ENCODE assay signal across 1 cellular context in genomic region chr3:139677341-139678155, GRCh38.
TF ChIP-seq lines count a peak whose summit lies in the region.

TSS of gene NMNAT3 (minus strand) at chr3:139677972. CDS start at chr3:139627724, 50,248 bp downstream.

TF ChIP-seq in K562, 482 proteins besides CTCF, POLR2A, EP300 and RAD21 (continued from another document and continues in another):
- TF ChIP-seq CHD4 (IDR thresholded peaks at IDR 0.05; ENCODE audit: insufficient read depth, insufficient replicate concordance, low read depth, low read length, poor library complexity, severe bottlenecking): no peak
- peak; percentile 21; the same call in 1 of the 2 replicates for TF ChIP-seq HDAC2 (IDR thresholded peaks at IDR 0.05)
- TF ChIP-seq L3MBTL2 (IDR thresholded peaks at IDR 0.05): peak; percentile 87
- peak; percentile 41 for TF ChIP-seq TBP (optimal IDR thresholded peaks at IDR 0.05; ENCODE audit: low read depth, low read length)
- peak; percentile 57 for TF ChIP-seq KDM5B (IDR thresholded peaks at IDR 0.05; ENCODE audit: insufficient replicate concordance, low read depth, low read length)
- TF ChIP-seq YY1 (IDR thresholded peaks at IDR 0.05; ENCODE audit: borderline replicate concordance in 1 of 3, control insufficient read depth in 1 of 3, extremely low read depth in 1 of 3, insufficient read depth in 3 of 3, insufficient read length in 1 of 3, insufficient replicate concordance in 2 of 3, low read depth in 1 of 3, low read length in 2 of 3): peak in 1 of 3 experiments; percentile 21
- no peak for TF ChIP-seq ZMIZ1 (IDR thresholded peaks at IDR 0.05; ENCODE audit: low read depth in 2 of 2, low read length in 2 of 2)
- peak in 1 of 2 experiments; percentile 44; a peak in 1 of 4 replicates for TF ChIP-seq TEAD1 (CRISPR knock-in tag; IDR thresholded peaks at IDR 0.05)
- peak; percentile 57; the same call in 1 of the 2 replicates for TF ChIP-seq RNF2 (IDR thresholded peaks at IDR 0.05)
- peak; percentile 83 for TF ChIP-seq VEZF1 (CRISPR knock-in tag; IDR thresholded peaks at IDR 0.05)
- TF ChIP-seq TRIM28 (IDR thresholded peaks at IDR 0.05): no peak
- TF ChIP-seq REST (CRISPR knock-in tag; IDR thresholded peaks at IDR 0.05; ENCODE audit: low read depth): 0 out of 2 replicates have a peak, but pooled peaks have one; percentile 45
- TF ChIP-seq POLR2G (IDR thresholded peaks at IDR 0.05; ENCODE audit: low read depth, low read length): peak; percentile 86
- peak; percentile 69 for TF ChIP-seq GTF3C2 (IDR thresholded peaks at IDR 0.05; ENCODE audit: borderline replicate concordance, extremely low read depth, insufficient read length)
- 0 out of 4 replicates have a peak, but pooled peaks of 1 of the 2 experiments have one; percentile 8 for TF ChIP-seq RCOR1 (IDR thresholded peaks at IDR 0.05; ENCODE audit: borderline replicate concordance in 1 of 2, low read depth in 2 of 2, low read length in 2 of 2)
- TF ChIP-seq CBFA2T2 (conservative IDR thresholded peaks at IDR 0.05): peak; percentile 57
- peak; percentile 73 to 75 for TF ChIP-seq NRF1 (conservative IDR thresholded peaks at IDR 0.05 in 1 of 2, IDR thresholded peaks at IDR 0.05 in 1 of 2)
- TF ChIP-seq PHF21A (IDR thresholded peaks at IDR 0.05; ENCODE audit: borderline replicate concordance, low read depth): peak; percentile 41; the same call in 1 of the 2 replicates
- peak; percentile 75; the same call in 1 of the 2 replicates for TF ChIP-seq SP1 (CRISPR knock-in tag; IDR thresholded peaks at IDR 0.05)
- no peak for TF ChIP-seq LARP7 (IDR thresholded peaks at IDR 0.05)
- TF ChIP-seq POLR2B (IDR thresholded peaks at IDR 0.05; ENCODE audit: low read depth, partially characterized antibody): no peak
- no peak for TF ChIP-seq TFAM (CRISPR knock-in tag; conservative IDR thresholded peaks at IDR 0.05)
- TF ChIP-seq THAP12 (CRISPR knock-in tag; IDR thresholded peaks at IDR 0.05): 0 out of 2 replicates have a peak, but pooled peaks have one; percentile 45
- peak; percentile 69 for TF ChIP-seq RBBP5 (IDR thresholded peaks at IDR 0.05; ENCODE audit: borderline replicate concordance, insufficient read depth, low read length, poor library complexity, severe bottlenecking)
- peak; percentile 86 for TF ChIP-seq TFAP4 (CRISPR knock-in tag; IDR thresholded peaks at IDR 0.05; ENCODE audit: borderline replicate concordance)
- peak; percentile 54 for TF ChIP-seq MYC (IDR thresholded peaks at IDR 0.05; ENCODE audit: low read depth, low read length)
- TF ChIP-seq MYC (CRISPR knock-in tag; IDR thresholded peaks at IDR 0.05; ENCODE audit: borderline replicate concordance, low read depth): peak; percentile 74; the same call in 1 of the 2 replicates
- TF ChIP-seq NR2C2 (CRISPR knock-in tag; IDR thresholded peaks at IDR 0.05): no peak
- TF ChIP-seq NR2C2 (tag; IDR thresholded peaks at IDR 0.05): peak; percentile 80
- peak; percentile 37 for TF ChIP-seq PCBP1 (IDR thresholded peaks at IDR 0.05; ENCODE audit: low read depth, low read length, poor library complexity, severe bottlenecking)
- TF ChIP-seq ZNF175 (CRISPR knock-in tag; IDR thresholded peaks at IDR 0.05; ENCODE audit: low read depth): no peak
- no peak for TF ChIP-seq U2AF1 (optimal IDR thresholded peaks at IDR 0.05; ENCODE audit: low read depth, low read length)
- TF ChIP-seq SAP30 (IDR thresholded peaks at IDR 0.05; ENCODE audit: borderline replicate concordance, insufficient read depth, low read depth, low read length, poor library complexity, severe bottlenecking): peak; percentile 24
- TF ChIP-seq E2F6 (IDR thresholded peaks at IDR 0.05; ENCODE audit: borderline replicate concordance in 1 of 2, extremely low read depth in 1 of 2, insufficient read depth in 1 of 2, insufficient read length in 1 of 2, low read depth in 1 of 2, low read length in 1 of 2, poor library complexity in 1 of 2, severe bottlenecking in 1 of 2): peak; percentile 52 to 76
- TF ChIP-seq SMAD4 (CRISPR knock-in tag; conservative IDR thresholded peaks at IDR 0.05): 0 out of 2 replicates have a peak, but pooled peaks have one; percentile 35
- no peak for TF ChIP-seq CC2D1A (IDR thresholded peaks at IDR 0.05)
- TF ChIP-seq PPARD (CRISPR knock-in tag; IDR thresholded peaks at IDR 0.05): no peak
- no peak for TF ChIP-seq ELF2 (CRISPR knock-in tag; IDR thresholded peaks at IDR 0.05)
- peak; percentile 53 for TF ChIP-seq HMGN3 (IDR thresholded peaks at IDR 0.05; ENCODE audit: borderline replicate concordance, extremely low read depth, insufficient read length, low read depth, low read length)
- TF ChIP-seq TAF1 (IDR thresholded peaks at IDR 0.05; ENCODE audit: control insufficient read depth, extremely low read depth, insufficient read depth, low read length, severe bottlenecking): peak; percentile 34
- no peak for TF ChIP-seq ZNF274 (IDR thresholded peaks at IDR 0.05; ENCODE audit: borderline replicate concordance, low read depth, low read length)
- peak; percentile 76; the same call in 1 of the 2 replicates for TF ChIP-seq PHF8 (IDR thresholded peaks at IDR 0.05; ENCODE audit: borderline replicate concordance, low read length)
- TF ChIP-seq MNT (conservative IDR thresholded peaks at IDR 0.05): peak; percentile 51 to 82; a peak in 3 of 4 replicates
- TF ChIP-seq CCNT2 (IDR thresholded peaks at IDR 0.05; ENCODE audit: borderline replicate concordance, extremely low read depth, insufficient read length, low read depth, low read length): peak; percentile 24
- TF ChIP-seq BDP1 (IDR thresholded peaks at IDR 0.05; ENCODE audit: insufficient read depth, insufficient read length): no peak
